15 cellular contexts compared by ENCODE assay signal in the genomic region with DNA sequence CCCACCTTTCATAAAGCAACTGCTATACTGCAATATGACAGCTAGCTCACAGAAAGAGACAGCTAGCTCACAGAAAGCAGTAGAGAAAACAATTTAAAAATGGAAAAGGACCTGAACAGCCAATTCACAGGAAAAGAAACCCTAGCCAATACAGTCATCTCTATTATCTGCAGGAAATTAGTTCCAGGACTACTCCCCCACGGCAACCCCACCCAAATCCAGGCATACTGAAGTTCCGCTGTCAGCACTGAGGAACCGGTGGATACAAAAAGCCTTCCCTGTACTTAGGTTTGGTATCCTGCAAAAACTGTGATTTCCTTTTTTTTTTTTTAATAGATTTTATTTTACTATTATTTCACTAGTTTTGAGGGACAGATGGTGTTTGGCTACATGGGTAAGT.
"Had no signal": no experiment of that assay in that cellular context is flagged by ENCODE, and none has a peak within 500 bp of the region (broad histone marks: within the 10 kb centered on the region; RNA-seq: fewer than 3 reads in every experiment).

No MANE protein-coding gene starts in this region.

- H3K27me3 ChIP-seq: gastroesophageal sphincter, pancreas, tibial artery, vagina had no signal

- H3K9me3 ChIP-seq: gastroesophageal sphincter, pancreas, tibial artery, vagina had no signal

- H3K4me3 ChIP-seq: gastroesophageal sphincter, pancreas, tibial artery, vagina had no signal

- ATAC-seq: effector memory CD8-positive, alpha-beta T cell; gastroesophageal sphincter; pancreas; stimulated activated naive B cell treated with anti-CD40 and anti-IgM and Interleukin-4, amounts not matched to agents 10 μg/mL and 1 μg/mL and 100 μg/mL, for 72 hours had no signal

- H3K27ac ChIP-seq: gastroesophageal sphincter, pancreas, tibial artery, vagina had no signal

- H3K4me1 ChIP-seq: gastroesophageal sphincter, pancreas, tibial artery, vagina had no signal

- DNase-seq: activated CD4-positive, alpha-beta T cell treated with anti-CD3 and anti-CD28 coated beads, Interleukin-2, amount 50 U/mL, for 1 hour; activated CD8-positive, alpha-beta memory T cell treated with anti-CD3 and anti-CD28 coated beads for 24 hours; activated effector memory CD4-positive, alpha-beta T cell treated with Interleukin-2 at 50 U/mL for 16 hours; activated naive CD4-positive, alpha-beta T cell treated with anti-CD3 and anti-CD28 coated beads, Interleukin-2, amount 50 U/mL, for 16 hours; amygdala; dermis blood vessel endothelial cell; effector memory CD8-positive, alpha-beta T cell; islet precursor cell; mammary epithelial cell; naive B cell; pancreas; stimulated activated naive B cell treated with anti-CD40 and anti-IgM and Interleukin-4, amounts not matched to agents 10 μg/mL and 1 μg/mL and 100 μg/mL, for 72 hours; tibial artery had no signal
